21 cellular contexts compared by ENCODE assay signal in genomic region chr3:102085431-102086226, GRCh38.
DNase-seq lines count a peak whose midpoint lies in the region; ATAC-seq, FAIRE-seq and TF ChIP-seq lines count a peak whose summit lies in the region.
"Had no signal": no experiment of that assay in that cellular context is flagged by ENCODE, and none has a peak within 500 bp of the region (broad histone marks: within the 10 kb centered on the region; RNA-seq: fewer than 3 reads in every experiment).

No MANE protein-coding gene starts in this region.

- TF ChIP-seq CTCF in A673 (conservative IDR thresholded peaks at IDR 0.05; ENCODE audit: low read depth, low read length) (no peak), mesothelial cell of epicardium (IDR thresholded peaks at IDR 0.05; ENCODE audit: unreplicated experiment) (no peak)

- H3K4me3 Mint-ChIP-seq in mesothelial cell of epicardium: no peak overlapping the region
- H3K4me3 Mint-ChIP-seq: B cell, H9, neural crest cell had no signal

- peak; percentile 18 for FAIRE-seq in GM19239 (lab: Jason Lieb, UNC)
- FAIRE-seq: HepG2 had no signal

- intact Hi-C loops in A673 (cut with micrococcal nuclease; ENCODE audit: unreplicated experiment): loop anchor here (10.0 kb wide), 1 partner anchor 271 kb away; no protein-coding TSS in a partner anchor

- BruUV-seq in A673 (replicated peaks; lab: Mats Ljungman, UMichigan): no TSS peak

- CTCF ChIA-PET in A673 (lab: Charles Lee): no interaction called here

- H3K9me3 Mint-ChIP-seq in mesothelial cell of epicardium: no peaks in the 10 kb centered on the region
- H3K9me3 Mint-ChIP-seq: H9, neural crest cell had no signal

- DNase-seq in A673 (ENCODE audit: low spot score) (peak; percentile 36), GM19239 (ENCODE audit: insufficient read length, low spot score) (no peak), mesothelial cell of epicardium (ENCODE audit: low spot score in 2 of 2, unreplicated experiment in 2 of 2) (no peak), COLO668 (lab: John Stamatoyannopoulos, UW; ENCODE audit: unreplicated experiment) (no peak), DMS153 (lab: John Stamatoyannopoulos, UW) (no peak)
- DNase-seq in activated T-cell treated with anti-CD3 and anti-CD28 coated beads, Interleukin-2, amount 50 U/mL, for 48 hours: peak; percentile 38 to 48
- DNase-seq: adrenal gland, caudate nucleus, H9, mesendoderm, MG63, NCI-H1694, retina, testis had no signal

- H3K4me3 ChIP-seq in A673 (ENCODE audit: low read depth, low read length, poor library complexity, severe bottlenecking): no peak overlapping the region
- H3K4me3 ChIP-seq: adrenal gland, esophagus muscularis mucosa, MG63, SK-N-MC, testis had no signal

- no peaks in the 10 kb centered on the region for H3K36me3 ChIP-seq in A673 (ENCODE audit: insufficient read depth, low read length, poor library complexity, severe bottlenecking)
- H3K36me3 ChIP-seq: adrenal gland, esophagus muscularis mucosa, MG63 had no signal

- H3K4me1 Mint-ChIP-seq in mesothelial cell of epicardium: peaks cover 68% of the 10 kb centered on the region

- H3K27ac Mint-ChIP-seq in mesothelial cell of epicardium: peak overlapping the region; percentile 60
- H3K27ac Mint-ChIP-seq: B cell, H9 had no signal

- H3K9me3 ChIP-seq in A673 (ENCODE audit: low read depth, low read length, poor library complexity, severe bottlenecking): no peaks in the 10 kb centered on the region
- H3K9me3 ChIP-seq: adrenal gland, esophagus muscularis mucosa, MG63, testis had no signal

- no peaks in the 10 kb centered on the region for H3K27me3 Mint-ChIP-seq in mesothelial cell of epicardium (ENCODE audit: low read depth)
- H3K27me3 Mint-ChIP-seq: B cell had no signal

- H3K36me3 Mint-ChIP-seq in mesothelial cell of epicardium: no peaks in the 10 kb centered on the region

- no peaks in the 10 kb centered on the region for H3K27me3 ChIP-seq in A673 (replicated peaks; ENCODE audit: insufficient read depth, low read depth, low read length, poor library complexity)
- H3K27me3 ChIP-seq: adrenal gland, esophagus muscularis mucosa, MG63, testis had no signal

- POLR2A ChIA-PET in A673 (lab: Charles Lee; ENCODE audit: low non-redundant PET): interaction anchor here (0.6 to 0.7 kb wide), 2 partner anchors 260 to 1276 kb away, joined by 3 to 4 read pairs; no protein-coding TSS in a partner anchor

- H3K4me1 ChIP-seq in A673 (ENCODE audit: insufficient read depth, low read length, poor library complexity, severe bottlenecking): peaks cover 60% of the 10 kb centered on the region
- H3K4me1 ChIP-seq: adrenal gland, testis had no signal

- ATAC-seq in HG02938 (IDR thresholded peaks at IDR 0.05; ENCODE audit: unreplicated experiment): no peak
- no peak for ATAC-seq in HG02852 (IDR thresholded peaks at IDR 0.05; ENCODE audit: unreplicated experiment)
- ATAC-seq: HepG2 had no signal

- no peak overlapping the region for H3K27ac ChIP-seq in A673 (ENCODE audit: low read depth, low read length, poor library complexity, severe bottlenecking)
- H3K27ac ChIP-seq: adrenal gland, testis had no signal

Comparison
In these comparisons a context has a peak if more than half of its experiments do, and no peak if none do; other contexts are left out.
1. DNase-seq: peak in A673 (single experiment) and activated T-cell treated with anti-CD3 and anti-CD28 coated beads, Interleukin-2, amount 50 U/mL, for 48 hours (2 of 2); none in GM19239 (single experiment), mesothelial cell of epicardium (0 of 2), COLO668 (single experiment) and DMS153 (single experiment).